22 cellular contexts compared by ENCODE assay signal in genomic region chrX:40164751-40165150, GRCh38.
DNase-seq lines count a peak whose midpoint lies in the region; ATAC-seq and TF ChIP-seq lines count a peak whose summit lies in the region.
"Had no signal": no experiment of that assay in that cellular context is flagged by ENCODE, and none has a peak within 500 bp of the region (broad histone marks: within the 10 kb centered on the region; RNA-seq: fewer than 3 reads in every experiment).

No MANE protein-coding gene starts in this region.

- TF ChIP-seq CTCF in HEK293 (tag by site-specific recombination; IDR thresholded peaks at IDR 0.05): no peak
- no peak for TF ChIP-seq CTCF in glutamatergic neuron (IDR thresholded peaks at IDR 0.05; ENCODE audit: partially characterized antibody, unreplicated experiment)
- no peak for TF ChIP-seq CTCF in neural progenitor cell (IDR thresholded peaks at IDR 0.05)
- no peak for TF ChIP-seq CTCF in mesothelial cell of epicardium (IDR thresholded peaks at IDR 0.05; ENCODE audit: unreplicated experiment)

- peaks cover 47% of the 10 kb centered on the region for H3K27me3 ChIP-seq in neural progenitor cell
- H3K27me3 ChIP-seq: BE2C had no signal

- no peak for DNase-seq in glutamatergic neuron
- DNase-seq in neural progenitor cell (ENCODE audit: low spot score): peak; percentile 60
- no peak for DNase-seq in stimulated activated naive B cell treated with anti-CD40 and anti-IgM and Interleukin-4, amounts not matched to agents 10 μg/mL and 1 μg/mL and 100 μg/mL, for 72 hours
- no peak for DNase-seq in mesothelial cell of epicardium (ENCODE audit: low spot score in 2 of 2, unreplicated experiment in 2 of 2)
- DNase-seq in anterior cingulate cortex (lab: John Stamatoyannopoulos, UW): no peak
- DNase-seq in NCI-H2171 treated with DMSO at 0.1 percent for 48 hours (lab: John Stamatoyannopoulos, UW): no peak
- DNase-seq: BE2C; CD4-positive, alpha-beta T cell; COR-L47; DND-41; GOT3; NCI-H1092 treated with DMSO at 0.1 percent for 48 hours; NCI-H146; NCI-H2029; NCI-H226; NCI-H524; NCI-H774; NK-92 treated with Interleukin-12 subunit alpha and Interleukin-12 subunit beta, amount 100 ng/mL, for 24 hours; SIG-M5; SK-N-SH had no signal

- H3K4me3 Mint-ChIP-seq in glutamatergic neuron (ENCODE audit: unreplicated experiment) (peak overlapping the region; percentile 1), neural progenitor cell (no peak overlapping the region), mesothelial cell of epicardium (no peak overlapping the region)
- H3K4me3 Mint-ChIP-seq in stimulated activated naive B cell treated with anti-CD40 and anti-IgM and Interleukin-4, amounts not matched to agents 10 μg/mL and 1 μg/mL and 100 μg/mL, for 72 hours: no peak overlapping the region
- H3K4me3 Mint-ChIP-seq: CD4-positive, alpha-beta T cell had no signal

- H3K36me3 Mint-ChIP-seq in glutamatergic neuron (ENCODE audit: unreplicated experiment) (no peaks in the 10 kb centered on the region), neural progenitor cell (no peaks in the 10 kb centered on the region), mesothelial cell of epicardium (no peaks in the 10 kb centered on the region)
- H3K36me3 Mint-ChIP-seq in stimulated activated naive B cell treated with anti-CD40 and anti-IgM and Interleukin-4, amounts not matched to agents 10 μg/mL and 1 μg/mL and 100 μg/mL, for 72 hours: peaks cover 7 to 10% of the 10 kb centered on the region in 2 donors

- POLR2A ChIA-PET in HEK293 (lab: Yijun Ruan, JAX): no interaction called here

- H2AFZ ChIP-seq in neural progenitor cell (replicated peaks): no peak overlapping the region

- H3K4me1 Mint-ChIP-seq in glutamatergic neuron (ENCODE audit: low read depth, unreplicated experiment) (peaks cover 21% of the 10 kb centered on the region), neural progenitor cell (peaks cover 59% of the 10 kb centered on the region), mesothelial cell of epicardium (peaks cover 37% of the 10 kb centered on the region)
- H3K4me1 Mint-ChIP-seq in stimulated activated naive B cell treated with anti-CD40 and anti-IgM and Interleukin-4, amounts not matched to agents 10 μg/mL and 1 μg/mL and 100 μg/mL, for 72 hours: peaks cover 18 to 30% of the 10 kb centered on the region in 2 donors

- H3F3A ChIP-seq in neural progenitor cell (ENCODE audit: low read depth): peaks cover 30% of the 10 kb centered on the region

- H3K4me1 ChIP-seq in HEK293 (ENCODE audit: control insufficient read depth, insufficient read depth, low read length): peaks cover 8% of the 10 kb centered on the region
- peaks cover 39% of the 10 kb centered on the region for H3K4me1 ChIP-seq in neural progenitor cell

- H3K79me2 ChIP-seq in neural progenitor cell (ENCODE audit: low read depth): no peaks in the 10 kb centered on the region

- peaks cover 7% of the 10 kb centered on the region for H3K27me3 Mint-ChIP-seq in glutamatergic neuron (ENCODE audit: unreplicated experiment)
- H3K27me3 Mint-ChIP-seq in neural progenitor cell (ENCODE audit: insufficient read depth, low read depth): peaks cover 17% of the 10 kb centered on the region
- H3K27me3 Mint-ChIP-seq in stimulated activated naive B cell treated with anti-CD40 and anti-IgM and Interleukin-4, amounts not matched to agents 10 μg/mL and 1 μg/mL and 100 μg/mL, for 72 hours: peaks cover 0 to 36% of the 10 kb centered on the region in 2 donors
- peaks cover 30% of the 10 kb centered on the region for H3K27me3 Mint-ChIP-seq in mesothelial cell of epicardium (ENCODE audit: low read depth)
- H3K27me3 Mint-ChIP-seq: CD4-positive, alpha-beta T cell had no signal

- H4K20me1 ChIP-seq in neural progenitor cell (ENCODE audit: low read depth): peaks cover 23% of the 10 kb centered on the region

- no peak overlapping the region for H3K9ac ChIP-seq in neural progenitor cell
- H3K9ac ChIP-seq: SK-N-SH had no signal

- CTCF ChIA-PET in HEK293 (lab: Yijun Ruan, JAX): interaction anchor here (0.7 kb wide), 1 partner anchor 1005 kb away, joined by 3 read pairs; no protein-coding TSS in a partner anchor

- H3K4me3 ChIP-seq in HEK293 (ENCODE audit: low read depth, low read length) (no peak overlapping the region), neural progenitor cell (no peak overlapping the region)
- H3K4me3 ChIP-seq: K562 had no signal

- no peak for ATAC-seq in stimulated activated naive B cell treated with anti-CD40 and anti-IgM and Interleukin-4, amounts not matched to agents 10 μg/mL and 1 μg/mL and 100 μg/mL, for 72 hours (replicated peaks)
- ATAC-seq: K562 had no signal

- H3K4me2 ChIP-seq in neural progenitor cell: no peak overlapping the region
- H3K4me2 ChIP-seq: SK-N-SH had no signal

- H3K9me3 Mint-ChIP-seq in glutamatergic neuron (ENCODE audit: unreplicated experiment) (peaks cover 1% of the 10 kb centered on the region), neural progenitor cell (peaks cover 9% of the 10 kb centered on the region), mesothelial cell of epicardium (peaks cover 11% of the 10 kb centered on the region)
- H3K9me3 Mint-ChIP-seq in stimulated activated naive B cell treated with anti-CD40 and anti-IgM and Interleukin-4, amounts not matched to agents 10 μg/mL and 1 μg/mL and 100 μg/mL, for 72 hours: no peaks in the 10 kb centered on the region
- H3K9me3 Mint-ChIP-seq: CD4-positive, alpha-beta T cell had no signal

- H3K27ac Mint-ChIP-seq in glutamatergic neuron (ENCODE audit: unreplicated experiment) (no peak overlapping the region), neural progenitor cell (no peak overlapping the region), mesothelial cell of epicardium (no peak overlapping the region)
- H3K27ac Mint-ChIP-seq in stimulated activated naive B cell treated with anti-CD40 and anti-IgM and Interleukin-4, amounts not matched to agents 10 μg/mL and 1 μg/mL and 100 μg/mL, for 72 hours: peak overlapping the region; percentile 1

- H3K36me3 ChIP-seq in HEK293 (ENCODE audit: control insufficient read depth in 2 of 2, insufficient read depth in 1 of 2, low read length in 2 of 2) (no peaks in the 10 kb centered on the region), neural progenitor cell (no peaks in the 10 kb centered on the region)
- H3K36me3 ChIP-seq: BE2C had no signal

- H3K9me3 ChIP-seq in HEK293 (ENCODE audit: control insufficient read depth, insufficient read depth, low read depth, low read length) (no peaks in the 10 kb centered on the region), neural progenitor cell (ENCODE audit: low read depth) (no peaks in the 10 kb centered on the region)
- H3K9me3 ChIP-seq: BE2C, SK-N-SH had no signal

- H3K27ac ChIP-seq in HEK293 (ENCODE audit: extremely low read depth, low read depth, low read length): 0 out of 2 replicates have a peak overlapping the region, but pooled peaks have one; percentile 9
- H3K27ac ChIP-seq in neural progenitor cell: no peak overlapping the region

TF ChIP-seq in HEK293, 187 proteins besides CTCF, POLR2A, EP300 and RAD21:
- no peak for TF ChIP-seq SALL2 (tag by site-specific recombination; IDR thresholded peaks at IDR 0.05; ENCODE audit: borderline replicate concordance)
- no peak for TF ChIP-seq ZNF558 (tag by site-specific recombination; IDR thresholded peaks at IDR 0.05)
- no peak for TF ChIP-seq ZBTB49 (tag by site-specific recombination; IDR thresholded peaks at IDR 0.05; ENCODE audit: low read depth)
- TF ChIP-seq PATZ1 (tag by site-specific recombination; IDR thresholded peaks at IDR 0.05): no peak
- no peak for TF ChIP-seq PRDM1 (tag by site-specific recombination; IDR thresholded peaks at IDR 0.05)
